Comparison of ENCODE assay signal across 1 cellular context in genomic region chr6:26408828-26409730, GRCh38.
TF ChIP-seq lines count a peak whose summit lies in the region.

No MANE protein-coding gene starts in this region.

TF ChIP-seq in WTC11, 78 proteins besides CTCF, POLR2A, EP300 and RAD21 (continued from another document):
- TF ChIP-seq USF1 (CRISPR knock-in tag; IDR thresholded peaks at IDR 0.05) (no peak), ZBTB21 (CRISPR knock-in tag; IDR thresholded peaks at IDR 0.05; ENCODE audit: borderline replicate concordance) (no peak), GABPB1 (CRISPR knock-in tag; IDR thresholded peaks at IDR 0.05) (no peak), NR3C1 (CRISPR knock-in tag; conservative IDR thresholded peaks at IDR 0.05; ENCODE audit: low read depth) (no peak), ZNF532 (CRISPR knock-in tag; IDR thresholded peaks at IDR 0.05; ENCODE audit: borderline replicate concordance) (no peak), E2F1 (CRISPR knock-in tag; IDR thresholded peaks at IDR 0.05) (no peak), ZNF219 (CRISPR knock-in tag; IDR thresholded peaks at IDR 0.05; ENCODE audit: borderline replicate concordance) (no peak), ZNF671 (CRISPR knock-in tag; IDR thresholded peaks at IDR 0.05) (no peak), EMX1 (CRISPR knock-in tag; IDR thresholded peaks at IDR 0.05) (no peak), RORB (CRISPR knock-in tag; IDR thresholded peaks at IDR 0.05) (no peak), SMAD3 (CRISPR knock-in tag; IDR thresholded peaks at IDR 0.05; ENCODE audit: borderline replicate concordance) (no peak), E2F5 (CRISPR knock-in tag; IDR thresholded peaks at IDR 0.05) (no peak), JUN (CRISPR knock-in tag; IDR thresholded peaks at IDR 0.05) (no peak), CBFB (CRISPR knock-in tag; IDR thresholded peaks at IDR 0.05; ENCODE audit: low read depth) (no peak), MLX (CRISPR knock-in tag; IDR thresholded peaks at IDR 0.05) (no peak), TCF7 (CRISPR knock-in tag; IDR thresholded peaks at IDR 0.05; ENCODE audit: low read depth) (no peak)
